ENCODE assay signal across 8 cellular contexts in genomic region chr11:118791015-118791960, GRCh38. TPM values are rescaled to one million over a fixed set of nuclear protein-coding genes. Genes with fewer than 3 reads are reported as not detected.
DNase-seq lines count a peak whose midpoint lies in the region; ATAC-seq and TF ChIP-seq lines count a peak whose summit lies in the region.

Gene DDX6 (minus strand): TSS chr11:118791164. CDS start chr11:118786251, 4,913 bp downstream.

- in situ Hi-C loops in IMR-90 (cut with MboI; ENCODE audit: low sequenced_read_pairs), result no loop called here

- H3K4me1 Mint-ChIP-seq in CD4-positive, CD25-positive, alpha-beta regulatory T cell, result peaks cover 6 to 48% (median 31%) of the 10 kb centered on the region in 4 donors

- peaks cover 7% of the 10 kb centered on the region for H3K36me3 Mint-ChIP-seq in CD4-positive, CD25-positive, alpha-beta regulatory T cell

- H2BK15ac ChIP-seq in IMR-90 (ENCODE audit: low read depth, low read length), result peak within 1 kb of the TSS; percentile 77; the same call in 1 of the 3 replicates

- peak within 1 kb of the TSS; percentile 99 for H3K4me3 ChIP-seq in CD4-positive, CD25-positive, alpha-beta regulatory T cell (ENCODE audit: low read depth, low read length)
- peak within 1 kb of the TSS; percentile 97 for H3K4me3 ChIP-seq in IMR-90 (ENCODE audit: insufficient read depth, low read depth, low read length)
- H3K4me3 ChIP-seq in PC-3 (ENCODE audit: low read length), result peak within 1 kb of the TSS; percentile 88
- peak within 1 kb of the TSS; percentile 81 for H3K4me3 ChIP-seq in epithelial cell of proximal tubule (ENCODE audit: low read depth, low read length)
- peak within 1 kb of the TSS; percentile 82 to 94 for H3K4me3 ChIP-seq in mucosa of rectum (ENCODE audit: low read length in 2 of 2)

- peak within 1 kb of the TSS; percentile 100 for H3K4ac ChIP-seq in IMR-90 (ENCODE audit: low read depth, low read length)

- H4K5ac ChIP-seq in IMR-90 (ENCODE audit: low read depth, low read length), result peak within 1 kb of the TSS; percentile 99

- no peaks in the 10 kb centered on the region for H3K9me2 ChIP-seq in PC-3 (replicated peaks; ENCODE audit: low read length)

- H3K18ac ChIP-seq in IMR-90 (ENCODE audit: low read depth, low read length), result peak within 1 kb of the TSS; percentile 93

- intact Hi-C loops in IMR-90 (cut with micrococcal nuclease), result loop anchor here (1.0 to 5.0 kb wide), 3 partner anchors 116 to 165 kb away; partner anchors contain the start of gene UPK2
- intact Hi-C loops in PC-3 (cut with micrococcal nuclease), result loop anchor here (2.0 kb wide), 1 partner anchor 100 kb away; no protein-coding TSS in a partner anchor

- DNase-seq in CD4-positive, CD25-positive, alpha-beta regulatory T cell, result peak; percentile 85 to 92 (median 90)
- DNase-seq in GM20000 (ENCODE audit: low spot score) (peak; percentile 93), IMR-90 (peak; percentile 86), PC-3 (peak; percentile 75), epithelial cell of proximal tubule (ENCODE audit: low read depth) (no peak)
- DNase-seq in activated T-cell treated with anti-CD3 and anti-CD28 coated beads, Interleukin-2, amount 50 U/mL, for 1 hour, result peak; percentile 90
- peak; percentile 84 for DNase-seq in stimulated activated CD8-positive, alpha-beta memory T cell treated with anti-CD3 and anti-CD28 coated beads, Interleukin-4, amount 100 ng/mL, for 24 hours (ENCODE audit: low read depth)

- BruUV-seq in IMR-90 (replicated peaks; lab: Mats Ljungman, UMichigan) (no TSS peak), PC-3 (replicated peaks; lab: Mats Ljungman, UMichigan) (TSS peak; percentile 84)

- peak within 1 kb of the TSS; percentile 98 for H3K27ac ChIP-seq in CD4-positive, CD25-positive, alpha-beta regulatory T cell (ENCODE audit: insufficient read depth, low read length, poor library complexity, severe bottlenecking)
- H3K27ac ChIP-seq in IMR-90 (ENCODE audit: insufficient read depth, low read length) (peak within 1 kb of the TSS; percentile 98), PC-3 (ENCODE audit: low read length) (peak within 1 kb of the TSS; percentile 81), mucosa of rectum (ENCODE audit: low read depth in 2 of 2, low read length in 2 of 2) (peak within 1 kb of the TSS; percentile 99)

- peak within 1 kb of the TSS; percentile 98 for H3K56ac ChIP-seq in IMR-90 (ENCODE audit: extremely low read depth, insufficient read depth, low read length)

- dilution Hi-C loops in IMR-90 (cut with HindIII; ENCODE audit: low sequenced_read_pairs, unreplicated experiment), result no loop called here

- H4K8ac ChIP-seq in IMR-90 (ENCODE audit: low read depth in 2 of 2, low read length in 2 of 2), result peak within 1 kb of the TSS; percentile 98 to 99

- H3K9me3 Mint-ChIP-seq in CD4-positive, CD25-positive, alpha-beta regulatory T cell, result no peaks in the 10 kb centered on the region

- H4K91ac ChIP-seq in IMR-90 (ENCODE audit: insufficient read depth, low read depth, low read length), result peak within 1 kb of the TSS; percentile 98

- ATAC-seq in CD4-positive, CD25-positive, alpha-beta regulatory T cell (ENCODE audit: low read depth in 2 of 2), result peak; percentile 63 to 66
- ATAC-seq in IMR-90 (ENCODE audit: low read depth) (peak; percentile 75), PC-3 (peak; percentile 65)

- H3K14ac ChIP-seq in IMR-90 (replicated peaks; ENCODE audit: low read depth, low read length), result peak within 1 kb of the TSS; percentile 100

- H2AFZ ChIP-seq in IMR-90 (replicated peaks; ENCODE audit: low read length, poor library complexity), result peak within 1 kb of the TSS; percentile 97
- peak within 1 kb of the TSS; percentile 97 for H2AFZ ChIP-seq in PC-3 (ENCODE audit: low read length)

- peak within 1 kb of the TSS; percentile 97 for H2BK5ac ChIP-seq in IMR-90 (ENCODE audit: low read depth, low read length, poor library complexity, severe bottlenecking)

- H3K79me1 ChIP-seq in IMR-90 (ENCODE audit: low read depth in 1 of 2, low read length in 2 of 2), result peaks cover 7 to 20% of the 10 kb centered on the region in 2 experiments; a peak in 2 of 4 replicates

- peak within 1 kb of the TSS; percentile 100 for H3K9ac ChIP-seq in IMR-90 (ENCODE audit: low read depth, low read length)
- peak within 1 kb of the TSS; percentile 99 for H3K9ac ChIP-seq in PC-3 (ENCODE audit: low read length)
- H3K9ac ChIP-seq in mucosa of rectum (ENCODE audit: low read depth in 1 of 2, low read length in 2 of 2), result peak within 1 kb of the TSS; percentile 95 to 99

- H3K27me3 ChIP-seq in CD4-positive, CD25-positive, alpha-beta regulatory T cell (ENCODE audit: control insufficient read depth, insufficient read depth, low read length), result no peaks in the 10 kb centered on the region
- no peaks in the 10 kb centered on the region for H3K27me3 ChIP-seq in IMR-90 (ENCODE audit: control insufficient read depth, insufficient read depth, low read length)
- no peaks in the 10 kb centered on the region for H3K27me3 ChIP-seq in PC-3 (ENCODE audit: low read length)
- H3K27me3 ChIP-seq in mucosa of rectum (ENCODE audit: control insufficient read depth in 2 of 2, insufficient read depth in 2 of 2, low read length in 2 of 2), result no peaks in the 10 kb centered on the region

- 0% methylated on average over 26 of the region's 94 CpGs; no CpG with 5 or more reads in 1 of the 2 experiments for WGBS in IMR-90 (ENCODE audit: extremely low coverage in 2 of 2, insufficient read length in 1 of 2), 2 experiments

- peak within 1 kb of the TSS; percentile 96 to 100 (median 98) for H3K27ac Mint-ChIP-seq in CD4-positive, CD25-positive, alpha-beta regulatory T cell

- H3K23ac ChIP-seq in IMR-90 (ENCODE audit: low read depth, low read length), result peak within 1 kb of the TSS; percentile 99

- H3F3A ChIP-seq in PC-3 (ENCODE audit: low read length, unreplicated experiment), result peaks cover 6% of the 10 kb centered on the region

- CTCF ChIA-PET in IMR-90 (lab: Yijun Ruan, JAX), result interaction anchor here (0.7 to 1.8 kb wide), 6 partner anchors 10 to 174 kb away, joined by 3 to 6 read pairs (median 4); no protein-coding TSS in a partner anchor
- CTCF ChIA-PET in PC-3 (lab: Charles Lee), result interaction anchor here (0.6 to 0.9 kb wide), 2 partner anchors 101 to 109 kb away, joined by 3 to 6 read pairs; no protein-coding TSS in a partner anchor

- H4K20me1 ChIP-seq in IMR-90 (ENCODE audit: insufficient read depth, low read length), result peaks cover 35% of the 10 kb centered on the region
- H4K20me1 ChIP-seq in PC-3 (ENCODE audit: low read length), result peaks cover 30% of the 10 kb centered on the region

- peak; percentile 40 for TF ChIP-seq CTCF in GM20000 (IDR thresholded peaks at IDR 0.05; ENCODE audit: extremely low read depth, missing control alignments)
- peak; percentile 50 for TF ChIP-seq CTCF in IMR-90 (conservative IDR thresholded peaks at IDR 0.05; ENCODE audit: low read depth, low read length)
- TF ChIP-seq CTCF in PC-3 (conservative IDR thresholded peaks at IDR 0.05; ENCODE audit: low read depth, low read length), result peak; percentile 26
- TF ChIP-seq CTCF in epithelial cell of proximal tubule (conservative IDR thresholded peaks at IDR 0.05; ENCODE audit: low read depth, low read length), result peak; percentile 23

- peak; percentile 9; the same call in 1 of the 2 replicates for TF ChIP-seq RAD21 in IMR-90 (IDR thresholded peaks at IDR 0.05; ENCODE audit: low read length)

- H3K79me2 ChIP-seq in PC-3 (ENCODE audit: low read length), result peaks cover 56% of the 10 kb centered on the region

- H3K9me1 ChIP-seq in IMR-90 (ENCODE audit: insufficient read depth, low read length), result no peaks in the 10 kb centered on the region; the same call in 1 of the 2 replicates

- peaks cover 28% of the 10 kb centered on the region for H3K4me1 ChIP-seq in CD4-positive, CD25-positive, alpha-beta regulatory T cell (ENCODE audit: control insufficient read depth, insufficient read depth, low read length, poor library complexity, severe bottlenecking)
- H3K4me1 ChIP-seq in IMR-90 (ENCODE audit: control insufficient read depth, insufficient read depth, low read length) (no peaks in the 10 kb centered on the region), PC-3 (ENCODE audit: insufficient read depth, low read length) (peaks cover 31% of the 10 kb centered on the region), mucosa of rectum (ENCODE audit: control insufficient read depth in 2 of 2, insufficient read depth in 2 of 2, low read length in 2 of 2) (peaks cover 8 to 10% of the 10 kb centered on the region in 2 donors)

- no peaks in the 10 kb centered on the region for H3K9me3 ChIP-seq in CD4-positive, CD25-positive, alpha-beta regulatory T cell (ENCODE audit: control insufficient read depth in 2 of 2, low read length in 2 of 2)
- H3K9me3 ChIP-seq in IMR-90 (ENCODE audit: control insufficient read depth, insufficient read depth, low read length), result no peaks in the 10 kb centered on the region
- no peaks in the 10 kb centered on the region for H3K9me3 ChIP-seq in PC-3 (ENCODE audit: low read length)
- H3K9me3 ChIP-seq in mucosa of rectum (ENCODE audit: control insufficient read depth in 2 of 2, low read length in 2 of 2), result no peaks in the 10 kb centered on the region

- peak within 1 kb of the TSS; percentile 94 to 100 (median 98) for H3K4me3 Mint-ChIP-seq in CD4-positive, CD25-positive, alpha-beta regulatory T cell

- H3K27me3 Mint-ChIP-seq in CD4-positive, CD25-positive, alpha-beta regulatory T cell, result peaks cover 12% of the 10 kb centered on the region

- H2AK5ac ChIP-seq in IMR-90 (ENCODE audit: low read depth, low read length), result peak within 1 kb of the TSS; percentile 100

- peak within 1 kb of the TSS; percentile 100 for H2AK9ac ChIP-seq in IMR-90 (replicated peaks; ENCODE audit: low read depth, low read length, poor library complexity)

- H2BK120ac ChIP-seq in IMR-90 (ENCODE audit: low read depth, low read length), result peak within 1 kb of the TSS; percentile 90

- 0 out of 2 replicates have a peak within 1 kb of the TSS, but pooled peaks have one; percentile 73 for H2BK20ac ChIP-seq in IMR-90 (ENCODE audit: low read depth, low read length)

- H3K4me2 ChIP-seq in IMR-90 (ENCODE audit: low read depth, low read length), result peak within 1 kb of the TSS; percentile 86
- peak within 1 kb of the TSS; percentile 99 for H3K4me2 ChIP-seq in PC-3 (ENCODE audit: low read length)

- no peaks in the 10 kb centered on the region for H3K36me3 ChIP-seq in CD4-positive, CD25-positive, alpha-beta regulatory T cell (ENCODE audit: control insufficient read depth, insufficient read depth, low read length)
- H3K36me3 ChIP-seq in IMR-90 (ENCODE audit: control insufficient read depth, insufficient read depth, low read length) (0 out of 2 replicates have a peak, but pooled peaks cover 2% of the 10 kb centered on the region), PC-3 (ENCODE audit: low read depth, low read length) (peaks cover under 1% of the 10 kb centered on the region; the same call in 1 of the 2 replicates), mucosa of rectum (ENCODE audit: control insufficient read depth in 2 of 2, insufficient read depth in 2 of 2, low read length in 2 of 2) (no peaks in the 10 kb centered on the region)

- peak; percentile 94 for TF ChIP-seq POLR2A in IMR-90 (IDR thresholded peaks at IDR 0.05; ENCODE audit: low read depth, low read length)

- POLR2A ChIA-PET in IMR-90 (lab: Charles Lee; ENCODE audit: unreplicated experiment) (interaction anchor here (0.6 kb wide), 2 partner anchors 16 to 54 kb away, joined by 3 to 6 read pairs; no protein-coding TSS in a partner anchor), PC-3 (lab: Charles Lee; ENCODE audit: unreplicated experiment) (interaction anchor here (0.5 to 0.7 kb wide), 7 partner anchors 26 to 637 kb away, joined by 3 to 17 read pairs (median 3); partner anchors contain the start of genes RPS25 and TRAPPC4)

RNA-seq across cellular contexts. Expression of gene DDX6, which starts in this region (rescaled TPM):
- total RNA-seq in CD4-positive, CD25-positive, alpha-beta regulatory T cell, result 293 TPM
- 100 to 1,000 TPM in 1 of 4 donors, 10 to 100 TPM in 3; 79.0 to 103 (median 94.6) TPM for polyA plus RNA-seq in CD4-positive, CD25-positive, alpha-beta regulatory T cell
- total RNA-seq in IMR-90 (2012; rRNA removed), result 197 and 225 TPM in 2 replicates
- polyA plus RNA-seq in IMR-90 (2012; rRNA removed), result 14.7 and 19.2 TPM in 2 replicates
- 2.1 and 3.4 TPM in 2 replicates for polyA plus RNA-seq in IMR-90 (2012; cell fraction: cytosol; rRNA removed)
- polyA plus RNA-seq in IMR-90 (2012; cell fraction: nucleus; rRNA removed; ENCODE audit: low replicate concordance), result 1.5 and 13.5 TPM in 2 replicates
- 59.4 and 66.3 TPM in 2 replicates for total RNA-seq in PC-3 (2014; rRNA removed)
- total RNA-seq in epithelial cell of proximal tubule, result 32.6 and 36.5 TPM in 2 replicates
